ENCODE assay signal across 1 cellular context in the genomic region with DNA sequence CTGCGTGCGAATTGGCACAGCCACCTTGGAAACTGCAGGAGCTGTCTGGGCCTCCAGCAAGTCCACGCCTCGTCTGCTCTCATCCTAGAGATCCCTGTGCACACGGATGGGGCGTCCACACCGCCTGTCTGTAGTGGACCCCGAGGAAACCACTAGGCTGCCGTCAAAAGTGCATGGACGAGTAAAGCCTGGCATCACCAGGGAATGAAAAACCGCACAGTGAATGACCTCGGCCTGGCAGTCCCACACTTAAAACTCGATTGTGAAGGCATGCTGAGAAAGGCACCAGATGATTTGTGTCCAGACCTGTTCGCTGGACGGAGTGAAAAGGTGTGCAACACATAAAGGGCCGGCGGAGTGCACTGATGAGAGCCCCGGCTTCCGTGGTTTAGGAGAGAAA.
TF ChIP-seq lines count a peak whose summit lies in the region.

No MANE protein-coding gene starts in this region.

TF ChIP-seq in WTC11, 78 proteins besides CTCF, POLR2A, EP300 and RAD21 (continued from another document):
- TF ChIP-seq, protein P1, sequence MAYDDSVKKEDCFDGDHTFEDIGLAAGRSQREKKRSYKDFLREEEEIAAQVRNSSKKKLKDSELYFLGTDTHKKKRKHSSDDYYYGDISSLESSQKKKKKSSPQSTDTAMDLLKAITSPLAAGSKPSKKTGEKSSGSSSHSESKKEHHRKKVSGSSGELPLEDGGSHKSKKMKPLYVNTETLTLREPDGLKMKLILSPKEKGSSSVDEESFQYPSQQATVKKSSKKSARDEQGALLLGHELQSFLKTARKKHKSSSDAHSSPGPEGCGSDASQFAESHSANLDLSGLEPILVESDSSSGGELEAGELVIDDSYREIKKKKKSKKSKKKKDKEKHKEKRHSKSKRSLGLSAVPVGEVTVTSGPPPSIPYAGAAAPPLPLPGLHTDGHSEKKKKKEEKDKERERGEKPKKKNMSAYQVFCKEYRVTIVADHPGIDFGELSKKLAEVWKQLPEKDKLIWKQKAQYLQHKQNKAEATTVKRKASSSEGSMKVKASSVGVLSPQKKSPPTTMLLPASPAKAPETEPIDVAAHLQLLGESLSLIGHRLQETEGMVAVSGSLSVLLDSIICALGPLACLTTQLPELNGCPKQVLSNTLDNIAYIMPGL (CRISPR knock-in tag; IDR thresholded peaks at IDR 0.05): no peak
- TF ChIP-seq ZNF317 (CRISPR knock-in tag; IDR thresholded peaks at IDR 0.05; ENCODE audit: borderline replicate concordance, low read depth) (no peak), ESRRA (CRISPR knock-in tag; IDR thresholded peaks at IDR 0.05; ENCODE audit: borderline replicate concordance) (no peak), ZNF232 (CRISPR knock-in tag; IDR thresholded peaks at IDR 0.05) (no peak), IRF1 (CRISPR knock-in tag; IDR thresholded peaks at IDR 0.05) (no peak)
